ENCODE assay signal across 1 cellular context in genomic region chr10:91220194-91220953, GRCh38.
TF ChIP-seq lines count a peak whose summit lies in the region.

Gene PCGF5, plus strand, starts transcription at chr10:91220663. Its CDS starts 2,209 bp downstream, at chr10:91222872.

TF ChIP-seq in K562, 482 proteins besides CTCF, POLR2A, EP300 and RAD21 (continued from another document and continues in another):
- TF ChIP-seq BRF2 (IDR thresholded peaks at IDR 0.05; ENCODE audit: borderline replicate concordance, insufficient read depth, insufficient read length) (no peak), FIP1L1 (IDR thresholded peaks at IDR 0.05; ENCODE audit: low read depth, low read length, poor library complexity, severe bottlenecking) (no peak), SPI1 (IDR thresholded peaks at IDR 0.05; ENCODE audit: borderline replicate concordance, low read depth, low read length) (no peak), RBM14 (IDR thresholded peaks at IDR 0.05; ENCODE audit: borderline replicate concordance, insufficient read depth, low read depth, low read length) (no peak), SMARCA4 (IDR thresholded peaks at IDR 0.05) (peak; percentile 81), ZNF232 (CRISPR knock-in tag; IDR thresholded peaks at IDR 0.05) (no peak), MAZ (CRISPR knock-in tag; conservative IDR thresholded peaks at IDR 0.05 in 1 of 2, IDR thresholded peaks at IDR 0.05 in 1 of 2) (no peak; a peak in 1 of 4 replicates), SRF (CRISPR knock-in tag; IDR thresholded peaks at IDR 0.05) (peak in 1 of 2 experiments; percentile 37; a peak in 1 of 4 replicates), GTF2F1 (IDR thresholded peaks at IDR 0.05; ENCODE audit: low read depth, low read length) (no peak), SRSF3 (IDR thresholded peaks at IDR 0.05; ENCODE audit: insufficient read depth, low read length) (no peak), PYGO2 (tag; IDR thresholded peaks at IDR 0.05) (no peak), PHTF2 (CRISPR knock-in tag; IDR thresholded peaks at IDR 0.05) (no peak), ZNF609 (CRISPR knock-in tag; IDR thresholded peaks at IDR 0.05; ENCODE audit: borderline replicate concordance) (no peak), MYC (IDR thresholded peaks at IDR 0.05; ENCODE audit: low read depth, low read length) (peak; percentile 50; the same call in 1 of the 2 replicates), MYC (CRISPR knock-in tag; IDR thresholded peaks at IDR 0.05; ENCODE audit: borderline replicate concordance, low read depth) (no peak), SMAD4 (CRISPR knock-in tag; conservative IDR thresholded peaks at IDR 0.05) (peak; percentile 56; the same call in 1 of the 2 replicates), CEBPG (CRISPR knock-in tag; IDR thresholded peaks at IDR 0.05) (no peak), CEBPG (tag; conservative IDR thresholded peaks at IDR 0.05 in 1 of 2, IDR thresholded peaks at IDR 0.05 in 1 of 2) (0 out of 4 replicates have a peak, but pooled peaks of 1 of the 2 experiments have one; percentile 6), HNRNPL (IDR thresholded peaks at IDR 0.05; ENCODE audit: low read depth, low read length) (no peak), ZBTB7A (IDR thresholded peaks at IDR 0.05; ENCODE audit: borderline replicate concordance, control insufficient read depth, low read depth, low read length) (no peak), RBM15 (IDR thresholded peaks at IDR 0.05; ENCODE audit: insufficient read depth, low read length) (no peak), ZNF644 (tag; IDR thresholded peaks at IDR 0.05; ENCODE audit: low read depth) (no peak), NCOA6 (IDR thresholded peaks at IDR 0.05) (no peak), ATF7 (IDR thresholded peaks at IDR 0.05) (peak; percentile 75; the same call in 1 of the 2 replicates), PBX2 (CRISPR knock-in tag; IDR thresholded peaks at IDR 0.05; ENCODE audit: low read depth) (no peak), PBX2 (tag; conservative IDR thresholded peaks at IDR 0.05; ENCODE audit: low read depth) (no peak), MIER1 (IDR thresholded peaks at IDR 0.05; ENCODE audit: low read depth) (no peak), ELF2 (CRISPR knock-in tag; IDR thresholded peaks at IDR 0.05) (no peak), TOE1 (IDR thresholded peaks at IDR 0.05; ENCODE audit: borderline replicate concordance) (no peak), TOE1 (CRISPR knock-in tag; IDR thresholded peaks at IDR 0.05; ENCODE audit: borderline replicate concordance, low read depth) (no peak), SNRNP70 (optimal IDR thresholded peaks at IDR 0.05; ENCODE audit: low read depth, low read length) (no peak), ZBTB9 (CRISPR knock-in tag; IDR thresholded peaks at IDR 0.05) (no peak), STAT6 (CRISPR knock-in tag; IDR thresholded peaks at IDR 0.05) (no peak), FOXA1 (IDR thresholded peaks at IDR 0.05; ENCODE audit: borderline replicate concordance) (no peak), TEAD1 (CRISPR knock-in tag; IDR thresholded peaks at IDR 0.05) (peak in 1 of 2 experiments; percentile 52; a peak in 1 of 4 replicates), TEAD2 (tag; IDR thresholded peaks at IDR 0.05) (no peak), MEIS2 (IDR thresholded peaks at IDR 0.05; ENCODE audit: partially characterized antibody) (peak; percentile 50), RBM22 (IDR thresholded peaks at IDR 0.05; ENCODE audit: low read depth, low read length, poor library complexity, severe bottlenecking) (no peak), TSC22D4 (tag; IDR thresholded peaks at IDR 0.05) (no peak), THRB (CRISPR knock-in tag; conservative IDR thresholded peaks at IDR 0.05) (no peak), CCNT2 (IDR thresholded peaks at IDR 0.05; ENCODE audit: borderline replicate concordance, extremely low read depth, insufficient read length, low read depth, low read length) (peak; percentile 97), LARP7 (IDR thresholded peaks at IDR 0.05) (no peak), CUX1 (CRISPR knock-in tag; IDR thresholded peaks at IDR 0.05) (no peak), PHF20 (IDR thresholded peaks at IDR 0.05; ENCODE audit: partially characterized antibody) (no peak), HLTF (IDR thresholded peaks at IDR 0.05) (no peak), HSF4 (CRISPR knock-in tag; IDR thresholded peaks at IDR 0.05; ENCODE audit: borderline replicate concordance) (no peak), HDAC2 (IDR thresholded peaks at IDR 0.05) (peak; percentile 74; the same call in 1 of the 2 replicates), ZBTB1 (CRISPR knock-in tag; IDR thresholded peaks at IDR 0.05; ENCODE audit: borderline replicate concordance, low read depth) (no peak), EGR1 (conservative IDR thresholded peaks at IDR 0.05) (0 out of 2 replicates have a peak, but pooled peaks have one; percentile 7)
